Comparison of ENCODE assay signal across 10 cellular contexts in the genomic region with DNA sequence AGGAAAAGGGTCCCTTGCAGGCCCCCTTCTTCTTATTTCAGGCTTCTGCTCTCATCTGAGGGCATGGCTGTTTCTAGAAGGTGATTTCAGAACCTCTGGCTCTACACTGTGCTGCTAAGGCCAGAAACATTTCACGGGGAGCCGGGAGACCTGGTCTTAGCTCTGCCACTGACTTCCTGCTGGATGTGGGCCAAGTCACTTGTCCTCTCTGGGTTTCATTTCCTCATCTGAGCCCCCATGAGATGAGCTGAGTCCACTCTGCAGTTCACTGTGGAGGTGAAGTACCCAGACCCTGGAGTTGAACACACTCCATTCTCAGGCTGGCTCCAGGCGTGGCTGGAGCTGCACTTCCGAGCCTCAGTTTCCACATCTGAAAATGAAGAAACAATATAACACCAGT. TPM values are rescaled to one million over a fixed set of nuclear protein-coding genes. Genes with fewer than 3 reads are reported as not detected.
DNase-seq lines count a peak whose midpoint lies in the region; ATAC-seq and TF ChIP-seq lines count a peak whose summit lies in the region.
"Had no signal": no experiment of that assay in that cellular context is flagged by ENCODE, and none has a peak within 500 bp of the region (broad histone marks: within the 10 kb centered on the region; RNA-seq: fewer than 3 reads in every experiment).

No MANE protein-coding gene starts in this region.

- peaks cover 36% of the 10 kb centered on the region for H3K4me1 ChIP-seq in RWPE2 (ENCODE audit: insufficient read depth, poor library complexity, severe bottlenecking)

- TF ChIP-seq CTCF in GM10248 (IDR thresholded peaks at IDR 0.05; ENCODE audit: control extremely low read depth, extremely low read depth, low read depth, missing control alignments) (no peak), RWPE2 (IDR thresholded peaks at IDR 0.05; ENCODE audit: poor library complexity, severe bottlenecking) (no peak)

- CTCF ChIA-PET in GM10248 (lab: Yijun Ruan, JAX): interaction anchor here (1.0 to 2.2 kb wide), 6 partner anchors 14 to 54 kb away, joined by 3 to 9 read pairs (median 4); no protein-coding TSS in a partner anchor

- no peaks in the 10 kb centered on the region for H3K9me3 ChIP-seq in RWPE2 (ENCODE audit: severe bottlenecking)

- DNase-seq in GM10248 (ENCODE audit: extremely low spot score): peak; percentile 58
- no peak for DNase-seq in RWPE2 (ENCODE audit: low spot score)
- DNase-seq in mucosa of gallbladder (ENCODE audit: low spot score): peak; percentile 58
- DNase-seq in SK-N-DZ (ENCODE audit: low spot score): no peak
- DNase-seq in T-helper 9 cell: no peak
- DNase-seq in activated gamma-delta T cell (lab: John Stamatoyannopoulos, UW): no peak

- peak; percentile 48 for ATAC-seq in HG02798 (IDR thresholded peaks at IDR 0.05; ENCODE audit: poor library complexity, unreplicated experiment)
- ATAC-seq in RWPE2 (ENCODE audit: low read depth): no peak
- no peak for ATAC-seq in HG02610 (IDR thresholded peaks at IDR 0.05; ENCODE audit: unreplicated experiment)

- no peaks in the 10 kb centered on the region for H3K27me3 ChIP-seq in RWPE2 (ENCODE audit: insufficient read depth, poor library complexity, severe bottlenecking)

- H3K27ac ChIP-seq in RWPE2 (ENCODE audit: poor library complexity, severe bottlenecking): peak overlapping the region; percentile 91

- H3K4me3 ChIP-seq in RWPE2 (ENCODE audit: severe bottlenecking): no peak overlapping the region
- H3K4me3 ChIP-seq: skin epidermis had no signal

- POLR2A ChIA-PET in GM10248 (lab: Yijun Ruan, JAX): no interaction called here

- H3K36me3 ChIP-seq in RWPE2 (ENCODE audit: low read depth): no peaks in the 10 kb centered on the region

RNA-seq across cellular contexts. Expression of a gene that starts 2.1 kb away (rescaled TPM):
- total RNA-seq in mucosa of gallbladder: not detected
- polyA plus RNA-seq in SK-N-DZ (2014; cell fraction: cytosol; rRNA removed): not detected in 2 replicates
- not detected in 2 replicates for polyA plus RNA-seq in SK-N-DZ (2014; cell fraction: nucleus; rRNA removed)
- total RNA-seq: fibroblast of lung had no signal
- polyA plus RNA-seq: fibroblast of lung had no signal

RNA-seq across cellular contexts. Expression of a gene that starts 41.9 kb away (rescaled TPM):
- total RNA-seq in mucosa of gallbladder: 0.72 TPM
- not detected in 2 replicates for polyA plus RNA-seq in SK-N-DZ (2014; cell fraction: cytosol; rRNA removed)
- not detected in 2 replicates for polyA plus RNA-seq in SK-N-DZ (2014; cell fraction: nucleus; rRNA removed)
- total RNA-seq: fibroblast of lung had no signal
- polyA plus RNA-seq: fibroblast of lung had no signal

Comparison
In these comparisons a context has a peak if more than half of its experiments do, and no peak if none do; other contexts are left out.
1. DNase-seq: peak in GM10248 (single experiment) and mucosa of gallbladder (single experiment); none in RWPE2 (single experiment), SK-N-DZ (single experiment), T-helper 9 cell (single experiment) and activated gamma-delta T cell (single experiment).